ENCODE assay signal across 14 cellular contexts in genomic region chr17:73724341-73724740, GRCh38.
DNase-seq lines count a peak whose midpoint lies in the region; ATAC-seq and TF ChIP-seq lines count a peak whose summit lies in the region.
"Had no signal": no experiment of that assay in that cellular context is flagged by ENCODE, and none has a peak within 500 bp of the region (broad histone marks: within the 10 kb centered on the region; RNA-seq: fewer than 3 reads in every experiment).

No MANE protein-coding gene starts in this region.

- TF ChIP-seq POLR2A in breast epithelium (IDR thresholded peaks at IDR 0.05), result no peak

- TF ChIP-seq CTCF in neural progenitor cell (IDR thresholded peaks at IDR 0.05) (no peak), breast epithelium (IDR thresholded peaks at IDR 0.05) (no peak)

- ATAC-seq in T-cell (replicated peaks in 1 of 4) (no peak), GM21447 (IDR thresholded peaks at IDR 0.05; ENCODE audit: unreplicated experiment) (no peak)
- no peak for ATAC-seq in stimulated activated effector memory CD8-positive, alpha-beta T cell treated with anti-CD3 and anti-CD28 coated beads, Interleukin-12 subunit alpha, Interleukin-12 subunit beta, amount 100 ng/mL, for 72 hours

- H3K27ac ChIP-seq in CD4-positive, alpha-beta memory T cell (ENCODE audit: low read depth, low read length), result no peak overlapping the region
- H3K27ac ChIP-seq in neural progenitor cell, result no peak overlapping the region
- no peak overlapping the region for H3K27ac ChIP-seq in breast epithelium
- H3K27ac ChIP-seq: GM23248 had no signal

- H3K4me3 ChIP-seq in CD4-positive, alpha-beta memory T cell (ENCODE audit: low read length in 2 of 2), result no peak overlapping the region
- no peak overlapping the region for H3K4me3 ChIP-seq in neural progenitor cell
- no peak overlapping the region for H3K4me3 ChIP-seq in breast epithelium
- H3K4me3 ChIP-seq: GM23248 had no signal

- no peaks in the 10 kb centered on the region for H3K79me2 ChIP-seq in neural progenitor cell (ENCODE audit: low read depth)

- no peaks in the 10 kb centered on the region for H4K20me1 ChIP-seq in neural progenitor cell (ENCODE audit: low read depth)

- POLR2A ChIA-PET in CD4-positive, alpha-beta memory T cell (lab: Charles Lee; ENCODE audit: partially characterized antibody), result interaction anchor here (0.7 to 3.3 kb wide), 3 partner anchors 13 to 109 kb away, joined by 3 to 33 read pairs (median 4); no protein-coding TSS in a partner anchor
- POLR2A ChIA-PET in T-cell (lab: Charles Lee), result no interaction called here

- CTCF ChIA-PET in CD4-positive, alpha-beta memory T cell (lab: Charles Lee; ENCODE audit: partially characterized antibody), result interaction anchor here (1.4 to 7.9 kb wide), 3 partner anchors 14 to 117 kb away, joined by 3 to 64 read pairs (median 5); no protein-coding TSS in a partner anchor
- CTCF ChIA-PET in T-cell (lab: Charles Lee), result no interaction called here
- CTCF ChIA-PET in activated naive CD4-positive, alpha-beta T cell treated with anti-CD3 and anti-CD28 coated beads for 36 hours (lab: Charles Lee), result no interaction called here

- peaks cover 40% of the 10 kb centered on the region for H3K4me1 ChIP-seq in CD4-positive, alpha-beta memory T cell (ENCODE audit: insufficient read depth, low read length)
- H3K4me1 ChIP-seq in neural progenitor cell (peaks cover 16% of the 10 kb centered on the region), breast epithelium (no peaks in the 10 kb centered on the region)

- H3K9ac ChIP-seq in neural progenitor cell, result no peak overlapping the region
- H3K9ac ChIP-seq: GM23248 had no signal

- peak overlapping the region in 4 of 7 donors; percentile 15 to 86 (median 53) for H3K27ac Mint-ChIP-seq in CD4-positive, alpha-beta memory T cell
- H3K27ac Mint-ChIP-seq in T-cell (peak overlapping the region; percentile 95 to 98), neural progenitor cell (peak overlapping the region; percentile 61)
- peak overlapping the region; percentile 57 for H3K27ac Mint-ChIP-seq in stimulated activated effector memory CD8-positive, alpha-beta T cell treated with anti-CD3 and anti-CD28 coated beads, Interleukin-12 subunit alpha, Interleukin-12 subunit beta, amount 100 ng/mL, for 72 hours
- no peak overlapping the region for H3K27ac Mint-ChIP-seq in activated naive CD4-positive, alpha-beta T cell treated with anti-CD3 and anti-CD28 coated beads for 36 hours

- H3K9me3 ChIP-seq in CD4-positive, alpha-beta memory T cell (ENCODE audit: control insufficient read depth in 1 of 2, low read length in 2 of 2), result no peaks in the 10 kb centered on the region
- H3K9me3 ChIP-seq in neural progenitor cell (ENCODE audit: low read depth) (no peaks in the 10 kb centered on the region), breast epithelium (no peaks in the 10 kb centered on the region)

- no peak overlapping the region for H3K4me3 Mint-ChIP-seq in CD4-positive, alpha-beta memory T cell
- H3K4me3 Mint-ChIP-seq in T-cell, result no peak overlapping the region
- peak overlapping the region; percentile 27 for H3K4me3 Mint-ChIP-seq in neural progenitor cell
- no peak overlapping the region for H3K4me3 Mint-ChIP-seq in stimulated activated effector memory CD8-positive, alpha-beta T cell treated with anti-CD3 and anti-CD28 coated beads, Interleukin-12 subunit alpha, Interleukin-12 subunit beta, amount 100 ng/mL, for 72 hours
- H3K4me3 Mint-ChIP-seq in activated naive CD4-positive, alpha-beta T cell treated with anti-CD3 and anti-CD28 coated beads for 36 hours, result no peak overlapping the region
- H3K4me3 Mint-ChIP-seq: CD8-positive, alpha-beta memory T cell had no signal

- H3K4me2 ChIP-seq in neural progenitor cell, result no peak overlapping the region

- peaks cover 0 to 2% (median 0%) of the 10 kb centered on the region in 8 donors for H3K9me3 Mint-ChIP-seq in CD4-positive, alpha-beta memory T cell
- H3K9me3 Mint-ChIP-seq in T-cell (no peaks in the 10 kb centered on the region), neural progenitor cell (peaks cover under 1% of the 10 kb centered on the region)
- no peaks in the 10 kb centered on the region for H3K9me3 Mint-ChIP-seq in stimulated activated effector memory CD8-positive, alpha-beta T cell treated with anti-CD3 and anti-CD28 coated beads, Interleukin-12 subunit alpha, Interleukin-12 subunit beta, amount 100 ng/mL, for 72 hours
- no peaks in the 10 kb centered on the region for H3K9me3 Mint-ChIP-seq in activated naive CD4-positive, alpha-beta T cell treated with anti-CD3 and anti-CD28 coated beads for 36 hours
- H3K9me3 Mint-ChIP-seq: CD8-positive, alpha-beta memory T cell had no signal

- H2AFZ ChIP-seq in neural progenitor cell (replicated peaks), result no peak overlapping the region
- H2AFZ ChIP-seq: GM23248 had no signal

- peaks cover 14% of the 10 kb centered on the region for H3F3A ChIP-seq in neural progenitor cell (ENCODE audit: low read depth)

- DNase-seq in CD4-positive, alpha-beta memory T cell, result no peak
- DNase-seq in T-cell (no peak), neural progenitor cell (ENCODE audit: low spot score) (no peak), breast epithelium (ENCODE audit: low spot score in 2 of 2) (no peak)
- no peak for DNase-seq in stimulated activated effector memory CD8-positive, alpha-beta T cell treated with anti-CD3 and anti-CD28 coated beads, Interleukin-12 subunit alpha, Interleukin-12 subunit beta, amount 100 ng/mL, for 72 hours (ENCODE audit: low spot score in 2 of 2)
- no peak for DNase-seq in activated naive CD4-positive, alpha-beta T cell treated with anti-CD3 and anti-CD28 coated beads for 36 hours
- DNase-seq: C1 segment of cervical spinal cord; CD8-positive, alpha-beta memory T cell; DMS 273 treated with DMSO at 0.1 percent for 48 hours; DMS79; GM23248; H7; HCEC 1CT had no signal

- H3K4me1 Mint-ChIP-seq in CD4-positive, alpha-beta memory T cell, result peaks cover 26 to 48% (median 33%) of the 10 kb centered on the region in 4 donors
- peaks cover 43 to 53% (median 53%) of the 10 kb centered on the region in 3 donors for H3K4me1 Mint-ChIP-seq in T-cell
- peaks cover 30% of the 10 kb centered on the region for H3K4me1 Mint-ChIP-seq in neural progenitor cell
- peaks cover 38% of the 10 kb centered on the region for H3K4me1 Mint-ChIP-seq in stimulated activated effector memory CD8-positive, alpha-beta T cell treated with anti-CD3 and anti-CD28 coated beads, Interleukin-12 subunit alpha, Interleukin-12 subunit beta, amount 100 ng/mL, for 72 hours
- peaks cover 40% of the 10 kb centered on the region for H3K4me1 Mint-ChIP-seq in activated naive CD4-positive, alpha-beta T cell treated with anti-CD3 and anti-CD28 coated beads for 36 hours (ENCODE audit: low read depth)

- no peaks in the 10 kb centered on the region for H3K36me3 Mint-ChIP-seq in CD4-positive, alpha-beta memory T cell
- H3K36me3 Mint-ChIP-seq in T-cell, result no peaks in the 10 kb centered on the region
- no peaks in the 10 kb centered on the region for H3K36me3 Mint-ChIP-seq in neural progenitor cell
- no peaks in the 10 kb centered on the region for H3K36me3 Mint-ChIP-seq in stimulated activated effector memory CD8-positive, alpha-beta T cell treated with anti-CD3 and anti-CD28 coated beads, Interleukin-12 subunit alpha, Interleukin-12 subunit beta, amount 100 ng/mL, for 72 hours
- no peaks in the 10 kb centered on the region for H3K36me3 Mint-ChIP-seq in activated naive CD4-positive, alpha-beta T cell treated with anti-CD3 and anti-CD28 coated beads for 36 hours (ENCODE audit: low read depth)
- H3K36me3 Mint-ChIP-seq: CD8-positive, alpha-beta memory T cell had no signal

- no peaks in the 10 kb centered on the region for H3K27me3 Mint-ChIP-seq in CD4-positive, alpha-beta memory T cell
- H3K27me3 Mint-ChIP-seq in T-cell (peaks cover 0 to 4% of the 10 kb centered on the region in 2 donors), neural progenitor cell (ENCODE audit: insufficient read depth, low read depth) (peaks cover 14% of the 10 kb centered on the region)
- no peaks in the 10 kb centered on the region for H3K27me3 Mint-ChIP-seq in activated naive CD4-positive, alpha-beta T cell treated with anti-CD3 and anti-CD28 coated beads for 36 hours (ENCODE audit: low read depth)

- intact Hi-C loops in CD4-positive, alpha-beta memory T cell (cut with micrococcal nuclease), result loop anchor here (5.0 kb wide), 4 partner anchors 67 to 228 kb away; no protein-coding TSS in a partner anchor
- intact Hi-C loops in activated naive CD4-positive, alpha-beta T cell treated with anti-CD3 and anti-CD28 coated beads for 36 hours (cut with micrococcal nuclease), result loop anchor here (5.0 kb wide), 2 partner anchors 103 to 178 kb away; no protein-coding TSS in a partner anchor
- intact Hi-C loops in breast epithelium (cut with DNase I; ENCODE audit: low total_unique reads), result no loop called here

- H3K36me3 ChIP-seq in CD4-positive, alpha-beta memory T cell (ENCODE audit: insufficient read depth, low read length), result no peaks in the 10 kb centered on the region
- H3K36me3 ChIP-seq in neural progenitor cell (no peaks in the 10 kb centered on the region), breast epithelium (no peaks in the 10 kb centered on the region)

- no peaks in the 10 kb centered on the region for H3K27me3 ChIP-seq in CD4-positive, alpha-beta memory T cell (ENCODE audit: insufficient read depth, low read length)
- H3K27me3 ChIP-seq in neural progenitor cell (no peaks in the 10 kb centered on the region), breast epithelium (peaks cover 0 to 3% of the 10 kb centered on the region in 2 donors)
